In genomic region chr20:23361108-23361650, GRCh38 we compare ENCODE assay signal across 8 cellular contexts. TPM values are rescaled to one million over a fixed set of nuclear protein-coding genes. Genes with fewer than 3 reads are reported as not detected.
DNase-seq lines count a peak whose midpoint lies in the region; ATAC-seq, FAIRE-seq and TF ChIP-seq lines count a peak whose summit lies in the region.

No MANE protein-coding gene starts in this region.

- H3K27me3 Mint-ChIP-seq in Calu3 (ENCODE audit: unreplicated experiment): no peaks in the 10 kb centered on the region

- TF ChIP-seq CTCF in Calu3 (IDR thresholded peaks at IDR 0.05; ENCODE audit: unreplicated experiment) (no peak), bronchial epithelial cell (IDR thresholded peaks at IDR 0.05; ENCODE audit: insufficient read depth, low read length, severe bottlenecking) (no peak), liver (IDR thresholded peaks at IDR 0.05; ENCODE audit: low read depth, low read length, missing input control) (no peak), GM10266 (IDR thresholded peaks at IDR 0.05; ENCODE audit: control insufficient read depth, insufficient read depth, low read depth, missing control alignments) (no peak)

- no peak for ATAC-seq in HG03045 (IDR thresholded peaks at IDR 0.05; ENCODE audit: unreplicated experiment)

- H3K4me1 Mint-ChIP-seq in Calu3 (ENCODE audit: low read depth, unreplicated experiment): peaks cover 14% of the 10 kb centered on the region

- peak overlapping the region; percentile 54 for H3K4me3 Mint-ChIP-seq in Calu3 (ENCODE audit: low read depth, unreplicated experiment)

- TF ChIP-seq RAD21 in liver (IDR thresholded peaks at IDR 0.05): no peak

- peak overlapping the region; percentile 84 to 91 for H3K9ac ChIP-seq in liver (ENCODE audit: low read depth in 1 of 2, low read length in 2 of 2)

- H3K4me1 ChIP-seq in liver (ENCODE audit: control insufficient read depth in 4 of 4, insufficient read depth in 4 of 4, low read length in 3 of 4) (peaks cover 7 to 42% (median 30%) of the 10 kb centered on the region in 4 donors), thymus (ENCODE audit: control insufficient read depth, insufficient read depth, low read length) (peaks cover 11% of the 10 kb centered on the region)

- H3K36me3 ChIP-seq in MG63 (peaks cover 7% of the 10 kb centered on the region), bronchial epithelial cell (ENCODE audit: control insufficient read depth, insufficient read depth, low read length) (peaks cover 6% of the 10 kb centered on the region), liver (ENCODE audit: control insufficient read depth in 4 of 4, insufficient read depth in 3 of 4, low read depth in 1 of 4, low read length in 3 of 4) (peaks cover 0 to 9% (median 1%) of the 10 kb centered on the region in 4 donors), thymus (ENCODE audit: control insufficient read depth, insufficient read depth) (peaks cover 6% of the 10 kb centered on the region)

- BruUV-seq in Calu3 (replicated peaks; lab: Mats Ljungman, UMichigan): no TSS peak

- 1% methylated on average over 27 of the region's 27 CpGs for WGBS in liver
- WGBS in thymus: 2% methylated on average over 27 of the region's 27 CpGs

- H3K27ac ChIP-seq in liver (ENCODE audit: low read depth in 1 of 2, low read length in 2 of 2) (peak overlapping the region; percentile 97), thymus (ENCODE audit: low read depth) (peak overlapping the region; percentile 97)

- H3K36me3 Mint-ChIP-seq in Calu3 (ENCODE audit: insufficient read depth, unreplicated experiment): peaks cover 29% of the 10 kb centered on the region

- no peak for TF ChIP-seq POLR2A in H54 (IDR thresholded peaks at IDR 0.05; ENCODE audit: low read depth, low read length)

- intact Hi-C loops in Calu3 (cut with micrococcal nuclease; ENCODE audit: unreplicated experiment): loop anchor here (10.0 kb wide), 1 partner anchor 54 kb away; no protein-coding TSS in a partner anchor

- H3K9me3 ChIP-seq in MG63 (no peaks in the 10 kb centered on the region), liver (ENCODE audit: control insufficient read depth in 4 of 4, low read length in 3 of 4) (no peaks in the 10 kb centered on the region), thymus (ENCODE audit: control insufficient read depth) (no peaks in the 10 kb centered on the region)

- DNase-seq in Calu3: no peak
- DNase-seq in MG63: no peak
- DNase-seq in bronchial epithelial cell (ENCODE audit: low read depth): peak; percentile 55
- no peak for DNase-seq in GM10266 (ENCODE audit: extremely low spot score)
- DNase-seq in H54 (ENCODE audit: insufficient read length, low spot score): no peak

- CTCF ChIA-PET in Calu3 (lab: Charles Lee): no interaction called here

- no peak overlapping the region for H3K27ac Mint-ChIP-seq in Calu3 (ENCODE audit: unreplicated experiment)

- H3K27me3 ChIP-seq in MG63 (no peaks in the 10 kb centered on the region), bronchial epithelial cell (ENCODE audit: control insufficient read depth, insufficient read depth, low read length) (no peaks in the 10 kb centered on the region), liver (ENCODE audit: control insufficient read depth in 4 of 4, insufficient read depth in 4 of 4, low read length in 3 of 4) (no peaks in the 10 kb centered on the region), thymus (ENCODE audit: control insufficient read depth, insufficient read depth) (no peaks in the 10 kb centered on the region)

- H3K9me3 Mint-ChIP-seq in Calu3 (ENCODE audit: low read depth, unreplicated experiment): no peaks in the 10 kb centered on the region

- FAIRE-seq in bronchial epithelial cell (lab: Jason Lieb, UNC): no peak
- FAIRE-seq in H54 (lab: Jason Lieb, UNC): no peak

- H3K4me3 ChIP-seq in MG63 (peak overlapping the region; percentile 66), bronchial epithelial cell (ENCODE audit: low read depth, low read length) (peak overlapping the region; percentile 60), liver (ENCODE audit: low read depth in 1 of 3, low read length in 3 of 3) (peak overlapping the region; percentile 45 to 70 (median 54)), thymus (ENCODE audit: low read length) (peak overlapping the region; percentile 81)

TF ChIP-seq in liver, 16 proteins besides CTCF, POLR2A, EP300 and RAD21:
- TF ChIP-seq SP1 (IDR thresholded peaks at IDR 0.05): no peak
- TF ChIP-seq HNF4A (conservative IDR thresholded peaks at IDR 0.05): peak; percentile 19 to 67
- no peak for TF ChIP-seq MAX (IDR thresholded peaks at IDR 0.05)
- no peak for TF ChIP-seq NR2F2 (IDR thresholded peaks at IDR 0.05)

RNA-seq across cellular contexts. Expression of gene GZF1, which starts 0.8 kb away (rescaled TPM):
- total RNA-seq in Calu3 (2022) (4.5 and 5.0 TPM in 2 replicates), bronchial epithelial cell (16.6 and 28.0 TPM in 2 replicates), liver (10 to 100 TPM in 1 of 2 donors, 1 to 10 TPM in 1; 5.6 to 11.0 TPM)
- total RNA-seq in MG63 (2014; rRNA removed; shearing (Covaris generic); ENCODE audit: low replicate concordance): 7.2 and 8.2 TPM in 2 replicates
- polyA plus RNA-seq in liver (1 to 10 TPM; 1.6 to 4.5 TPM), thymus (8.5 TPM)

RNA-seq across cellular contexts. Expression of gene NXT1, which starts 10.6 kb away (rescaled TPM):
- total RNA-seq in Calu3 (2022) (7.2 and 7.9 TPM in 2 replicates), bronchial epithelial cell (38.5 and 61.9 TPM in 2 replicates), liver (1 to 10 TPM; 9.5 to 9.6 TPM)
- total RNA-seq in MG63 (2014; rRNA removed; shearing (Covaris generic); ENCODE audit: low replicate concordance): 46.7 and 55.1 TPM in 2 replicates
- polyA plus RNA-seq in liver (1 to 10 TPM; 5.7 to 8.1 TPM), thymus (22.6 TPM)
